ENCODE assay signal across 21 cellular contexts in the genomic region with DNA sequence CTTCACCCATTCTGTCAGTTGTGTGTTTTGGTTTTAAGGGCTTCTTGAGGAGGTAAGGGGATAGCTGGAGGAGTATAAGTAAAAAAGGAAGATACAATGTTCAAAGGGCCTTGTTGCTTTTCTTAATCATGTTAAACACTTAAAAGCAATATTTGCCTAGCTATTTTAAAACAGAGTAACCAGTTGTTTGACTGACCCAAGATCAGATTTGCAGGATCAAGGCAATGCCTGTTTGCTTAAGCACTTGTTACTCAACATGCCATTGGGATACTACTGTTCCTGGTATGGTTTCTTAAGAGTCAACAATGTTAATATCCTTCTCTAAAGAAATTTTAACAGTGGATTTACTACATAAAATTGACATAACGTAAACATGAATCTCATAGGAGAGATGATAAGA. TPM values are rescaled to one million over a fixed set of nuclear protein-coding genes. Genes with fewer than 3 reads are reported as not detected.
DNase-seq lines count a peak whose midpoint lies in the region; FAIRE-seq and TF ChIP-seq lines count a peak whose summit lies in the region.
"Had no signal": no experiment of that assay in that cellular context is flagged by ENCODE, and none has a peak within 500 bp of the region (broad histone marks: within the 10 kb centered on the region; RNA-seq: fewer than 3 reads in every experiment).

No MANE protein-coding gene starts in this region.

- H3K4me3 ChIP-seq in AG09309 (ENCODE audit: control insufficient read depth, low read depth, low read length): peak overlapping the region; percentile 77
- peak overlapping the region; percentile 81 for H3K4me3 ChIP-seq in HFF-Myc (replicated peaks; ENCODE audit: low read depth, low read length)
- no peak overlapping the region for H3K4me3 ChIP-seq in neural progenitor cell
- H3K4me3 ChIP-seq in tibial artery: no peak overlapping the region

- H3K27ac Mint-ChIP-seq in chondrocyte (ENCODE audit: unreplicated experiment): no peak overlapping the region
- H3K27ac Mint-ChIP-seq in neural progenitor cell: no peak overlapping the region
- H3K27ac Mint-ChIP-seq: activated CD4-positive, alpha-beta memory T cell treated with anti-CD3 and anti-CD28 coated beads for 36 hours; activated naive CD8-positive, alpha-beta T cell treated with anti-CD3 and anti-CD28 coated beads, Interleukin-2, amount 10 ng/mL, durations not matched to agents 7 days and 5 days; activated T-cell treated with anti-CD3 and anti-CD28 coated beads, Interleukin-2, amount 50 U/mL, for 72 hours had no signal

- H3K4me1 Mint-ChIP-seq in chondrocyte (ENCODE audit: low read depth) (peaks cover 48% of the 10 kb centered on the region), neural progenitor cell (peaks cover 23% of the 10 kb centered on the region)
- H3K4me1 Mint-ChIP-seq: activated naive CD8-positive, alpha-beta T cell treated with anti-CD3 and anti-CD28 coated beads, Interleukin-2, amount 10 ng/mL, durations not matched to agents 7 days and 5 days had no signal

- H2AFZ ChIP-seq in neural progenitor cell (replicated peaks): no peak overlapping the region

- no peaks in the 10 kb centered on the region for H3K4me1 ChIP-seq in neural progenitor cell
- peaks cover 0 to 29% (median 18%) of the 10 kb centered on the region in 4 donors for H3K4me1 ChIP-seq in tibial artery

- H3K27me3 ChIP-seq in neural progenitor cell (peaks cover 71% of the 10 kb centered on the region), tibial artery (no peaks in the 10 kb centered on the region)
- H3K27me3 ChIP-seq: sigmoid colon had no signal

- intact Hi-C loops in tibial artery (cut with DNase I; ENCODE audit: low total_unique reads): no loop called here

- H3K9me3 ChIP-seq in neural progenitor cell (ENCODE audit: low read depth) (no peaks in the 10 kb centered on the region), tibial artery (no peaks in the 10 kb centered on the region)
- H3K9me3 ChIP-seq: sigmoid colon had no signal

- FAIRE-seq in H54 (lab: Jason Lieb, UNC): no peak
- FAIRE-seq: kidney had no signal

- H3K36me3 ChIP-seq in neural progenitor cell (no peaks in the 10 kb centered on the region), tibial artery (no peaks in the 10 kb centered on the region)
- H3K36me3 ChIP-seq: sigmoid colon had no signal

- no peak overlapping the region for H3K27ac ChIP-seq in neural progenitor cell
- no peak overlapping the region for H3K27ac ChIP-seq in tibial artery

- no peak overlapping the region for H3K9ac ChIP-seq in neural progenitor cell

- no peak for TF ChIP-seq POLR2A in H54 (IDR thresholded peaks at IDR 0.05; ENCODE audit: low read depth, low read length)

- H3K79me2 ChIP-seq in neural progenitor cell (ENCODE audit: low read depth): no peaks in the 10 kb centered on the region

- DNase-seq in AG09309 (ENCODE audit: low read depth) (no peak), HFF-Myc (ENCODE audit: extremely low read depth, low read depth) (no peak), chondrocyte (ENCODE audit: low spot score) (no peak), neural progenitor cell (ENCODE audit: low spot score) (no peak), globus pallidus (ENCODE audit: low spot score) (no peak), tibial artery (no peak), H54 (ENCODE audit: insufficient read length, low spot score) (no peak), SHP77 treated with DMSO at 0.1 percent for 48 hours (lab: John Stamatoyannopoulos, UW) (no peak)
- DNase-seq: activated CD4-positive, alpha-beta memory T cell treated with anti-CD3 and anti-CD28 coated beads for 36 hours; activated naive CD8-positive, alpha-beta T cell treated with anti-CD3 and anti-CD28 coated beads, Interleukin-2, amount 10 ng/mL, durations not matched to agents 7 days and 5 days; activated T-cell treated with anti-CD3 and anti-CD28 coated beads, Interleukin-2, amount 50 U/mL, for 72 hours; DMS 273 treated with DMSO at 0.1 percent for 48 hours; effector CD8-positive, alpha-beta T cell; GOT3; hippocampal formation; kidney; NCI-H1092; NCI-H82; nucleus accumbens; sigmoid colon; stimulated activated CD4-positive, alpha-beta T cell treated with anti-CD3 and anti-CD28 coated beads, Interleukin-2, amount 100 ng/mL, for 48 hours had no signal

- peaks cover 2% of the 10 kb centered on the region for H3K9me3 Mint-ChIP-seq in chondrocyte (ENCODE audit: low read depth)
- H3K9me3 Mint-ChIP-seq in neural progenitor cell: peaks cover 15% of the 10 kb centered on the region
- H3K9me3 Mint-ChIP-seq: activated CD4-positive, alpha-beta memory T cell treated with anti-CD3 and anti-CD28 coated beads for 36 hours; activated naive CD8-positive, alpha-beta T cell treated with anti-CD3 and anti-CD28 coated beads, Interleukin-2, amount 10 ng/mL, durations not matched to agents 7 days and 5 days; activated T-cell treated with anti-CD3 and anti-CD28 coated beads, Interleukin-2, amount 50 U/mL, for 72 hours had no signal

- H3F3A ChIP-seq in neural progenitor cell (ENCODE audit: low read depth): peaks cover 8% of the 10 kb centered on the region

- H4K20me1 ChIP-seq in neural progenitor cell (ENCODE audit: low read depth): peaks cover 16% of the 10 kb centered on the region

- H3K27me3 Mint-ChIP-seq in chondrocyte (ENCODE audit: low read depth) (no peaks in the 10 kb centered on the region), neural progenitor cell (ENCODE audit: insufficient read depth, low read depth) (peaks cover 2% of the 10 kb centered on the region)

- H3K36me3 Mint-ChIP-seq in chondrocyte (ENCODE audit: low read depth): peaks cover 5% of the 10 kb centered on the region
- H3K36me3 Mint-ChIP-seq in neural progenitor cell: peaks cover 24% of the 10 kb centered on the region
- H3K36me3 Mint-ChIP-seq: activated CD4-positive, alpha-beta memory T cell treated with anti-CD3 and anti-CD28 coated beads for 36 hours; activated naive CD8-positive, alpha-beta T cell treated with anti-CD3 and anti-CD28 coated beads, Interleukin-2, amount 10 ng/mL, durations not matched to agents 7 days and 5 days had no signal

- no peak overlapping the region for H3K4me2 ChIP-seq in neural progenitor cell

- H3K4me3 Mint-ChIP-seq in chondrocyte (ENCODE audit: unreplicated experiment) (peak overlapping the region; percentile 84), neural progenitor cell (peak overlapping the region; percentile 92)
- H3K4me3 Mint-ChIP-seq: activated CD4-positive, alpha-beta memory T cell treated with anti-CD3 and anti-CD28 coated beads for 36 hours; activated naive CD8-positive, alpha-beta T cell treated with anti-CD3 and anti-CD28 coated beads, Interleukin-2, amount 10 ng/mL, durations not matched to agents 7 days and 5 days; activated T-cell treated with anti-CD3 and anti-CD28 coated beads, Interleukin-2, amount 50 U/mL, for 72 hours had no signal

- TF ChIP-seq CTCF in AG09309 (IDR thresholded peaks at IDR 0.05; ENCODE audit: control insufficient read depth, insufficient read depth, low read depth, low read length, missing control alignments) (no peak), HFF-Myc (IDR thresholded peaks at IDR 0.05; ENCODE audit: low read depth, low read length, missing control alignments) (no peak), chondrocyte (IDR thresholded peaks at IDR 0.05) (no peak), neural progenitor cell (IDR thresholded peaks at IDR 0.05) (no peak), tibial artery (IDR thresholded peaks at IDR 0.05) (no peak)

RNA-seq across cellular contexts. Expression of a gene that starts 2.6 kb away (rescaled TPM):
- total RNA-seq in chondrocyte: 17.7 to 20.0 TPM (median 18.7 TPM) in 3 replicates
- 7.9 and 11.7 TPM in 2 replicates for total RNA-seq in neural progenitor cell (ENCODE audit: low replicate concordance)
- total RNA-seq: activated CD4-positive, alpha-beta memory T cell treated with anti-CD3 and anti-CD28 coated beads for 36 hours; activated naive CD8-positive, alpha-beta T cell treated with anti-CD3 and anti-CD28 coated beads, Interleukin-2, amount 10 ng/mL, durations not matched to agents 7 days and 5 days had no signal

Comparison
In these comparisons a context has a peak if more than half of its experiments do, and no peak if none do; other contexts are left out.
1. H3K4me3 ChIP-seq: peak in AG09309 (single experiment) and HFF-Myc (single experiment); none in neural progenitor cell (single experiment) and tibial artery (0 of 2).